Comparison of ENCODE assay signal across 17 cellular contexts in genomic region chr22:44438481-44439131, GRCh38.
"Had no signal": no experiment of that assay in that cellular context is flagged by ENCODE, and none has a peak within 500 bp of the region (broad histone marks: within the 10 kb centered on the region; RNA-seq: fewer than 3 reads in every experiment).

No MANE protein-coding gene starts in this region.

- H3K27me3 ChIP-seq: ascending aorta, suprapubic skin, transverse colon had no signal

- H3K36me3 ChIP-seq: ascending aorta, suprapubic skin, transverse colon had no signal

- H3K27ac ChIP-seq: ascending aorta, skin epidermis, suprapubic skin, transverse colon had no signal

- DNase-seq: activated CD4-positive, alpha-beta T cell treated with anti-CD3 and anti-CD28 coated beads, Interleukin-2, amount 50 U/mL, for 1 hour; activated CD8-positive, alpha-beta memory T cell treated with anti-CD3 and anti-CD28 coated beads, Interleukin-2, amount 50 U/mL, for 4 hours; activated gamma-delta T cell; activated T-cell treated with anti-CD3 and anti-CD28 coated beads, Interleukin-2, amount 50 U/mL, for 48 hours; effector memory CD4-positive, alpha-beta T cell; left cardiac atrium; nucleus accumbens; stimulated activated CD4-positive, alpha-beta T cell treated with anti-CD3 and anti-CD28 coated beads, Interleukin-15, amount 100 ng/mL, for 24 hours; stimulated activated CD4-positive, alpha-beta T cell treated with anti-CD3 and anti-CD28 coated beads, Interleukin-2, amount 100 ng/mL, for 48 hours; stimulated activated naive CD8-positive, alpha-beta T cell treated with anti-CD3 and anti-CD28 coated beads, Interleukin-15, amount 100 ng/mL, for 72 hours; transverse colon had no signal

- H3K9me3 ChIP-seq: ascending aorta, suprapubic skin, transverse colon had no signal

- ATAC-seq: activated CD4-positive, CD25-positive, alpha-beta regulatory T cell treated with anti-CD3 and anti-CD28 coated beads, Interleukin-2, amount 50 U/mL, for 24 hours; left cardiac atrium; natural killer cell treated with Interleukin-12 subunit alpha and Interleukin-12 subunit beta and Interleukin-15 and Interleukin-18, amount 100 ng/mL, for 72 hours; stimulated activated naive CD8-positive, alpha-beta T cell treated with anti-CD3 and anti-CD28 coated beads, Interleukin-15, amount 100 ng/mL, for 72 hours had no signal

- H3K4me1 ChIP-seq: ascending aorta, suprapubic skin, transverse colon had no signal

- H3K4me3 ChIP-seq: ascending aorta, lung, skin epidermis, suprapubic skin, transverse colon had no signal
